Comparison of ENCODE assay signal across 8 cellular contexts in the genomic region with DNA sequence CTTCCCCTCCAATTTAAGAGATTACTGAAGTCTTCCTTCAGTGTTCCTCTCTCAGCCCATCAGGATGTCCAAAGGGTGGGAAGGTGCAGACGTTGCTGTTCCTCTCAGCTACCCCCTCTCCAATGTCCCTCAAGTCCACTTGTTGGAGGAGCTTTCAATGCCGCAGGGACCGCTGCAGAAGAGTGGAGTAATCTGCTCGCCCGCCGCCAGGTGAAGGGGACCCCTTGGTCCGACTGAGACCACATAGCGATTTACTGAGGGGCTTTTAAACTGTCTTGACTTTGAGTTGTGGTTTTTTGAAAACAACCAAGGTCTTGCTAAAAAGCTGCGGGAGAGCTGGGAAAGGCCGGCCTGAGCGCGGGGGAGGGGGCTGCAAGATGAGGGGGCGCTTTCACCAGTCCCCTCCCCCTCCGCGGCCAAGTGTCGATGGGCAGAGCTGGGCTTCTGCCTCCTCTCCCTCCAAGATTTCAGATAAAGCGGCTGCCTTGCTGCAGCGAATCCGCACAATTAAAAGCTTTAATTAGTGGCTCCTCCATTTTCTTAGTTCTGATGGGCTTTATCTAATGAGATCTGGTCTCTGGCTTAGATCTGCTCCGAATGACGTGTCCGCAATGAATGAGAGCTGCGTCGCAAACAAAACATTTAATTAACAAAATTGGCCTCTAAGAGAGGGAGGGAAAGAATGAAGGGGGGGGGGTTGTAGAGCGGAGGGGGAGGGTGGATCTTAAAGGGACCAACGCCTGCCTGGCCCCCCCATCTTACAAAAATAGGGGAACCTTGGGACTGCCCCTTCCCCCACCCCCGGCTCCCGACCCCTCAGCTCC. TPM values are rescaled to one million over a fixed set of nuclear protein-coding genes. Genes with fewer than 3 reads are reported as not detected.
DNase-seq lines count a peak whose midpoint lies in the region; ATAC-seq and TF ChIP-seq lines count a peak whose summit lies in the region.

No MANE protein-coding gene starts in this region.

- peak overlapping the region; percentile 64 for H3K27ac Mint-ChIP-seq in Caco-2 (ENCODE audit: unreplicated experiment)

- H3K27me3 ChIP-seq in Caco-2 (replicated peaks; ENCODE audit: control insufficient read depth, insufficient read depth, low read length) = no peaks in the 10 kb centered on the region
- no peaks in the 10 kb centered on the region for H3K27me3 ChIP-seq in mammary epithelial cell (ENCODE audit: insufficient read depth, low read length)
- no peaks in the 10 kb centered on the region for H3K27me3 ChIP-seq in kidney epithelial cell (ENCODE audit: control insufficient read depth, insufficient read depth, low read length)

- dilution Hi-C loops in mammary epithelial cell (cut with HindIII; ENCODE audit: low sequenced_read_pairs) = no loop called here

- DNase-seq in Caco-2 = no peak
- DNase-seq in NOMO-1 treated with dmso at 0.1 percent for 144 hours (lab: John Stamatoyannopoulos, UW; ENCODE audit: unreplicated experiment) = peak; percentile 6
- DNase-seq in mammary epithelial cell = peak; percentile 24
- DNase-seq in kidney epithelial cell (ENCODE audit: low read depth) = no peak
- peak; percentile 9 for DNase-seq in stimulated activated naive CD4-positive, alpha-beta T cell treated with Interleukin-2 at 50 U/mL for 16 hours (lab: John Stamatoyannopoulos, UW)
- no peak for DNase-seq in SHP77 (lab: John Stamatoyannopoulos, UW)

- ATAC-seq in GM21717 (IDR thresholded peaks at IDR 0.05; ENCODE audit: unreplicated experiment) = peak; percentile 1
- no peak for ATAC-seq in GM18517 (IDR thresholded peaks at IDR 0.05; ENCODE audit: unreplicated experiment)

- TF ChIP-seq CTCF in Caco-2 (IDR thresholded peaks at IDR 0.05; ENCODE audit: insufficient read depth in 1 of 2, low read depth in 1 of 2, low read length in 1 of 2, severe bottlenecking in 1 of 2, unreplicated experiment in 1 of 2) (no peak), mammary epithelial cell (conservative IDR thresholded peaks at IDR 0.05 in 1 of 2, IDR thresholded peaks at IDR 0.05 in 1 of 2; ENCODE audit: extremely low read depth in 1 of 2, insufficient read depth in 1 of 2, low read depth in 1 of 2, low read length in 2 of 2) (peak in 1 of 2 donors; percentile 23), kidney epithelial cell (IDR thresholded peaks at IDR 0.05; ENCODE audit: insufficient read depth, low read length, poor library complexity, severe bottlenecking) (peak; percentile 39)

- CTCF ChIA-PET in Caco-2 (lab: Charles Lee) (interaction anchor here (0.6 kb wide), 1 partner anchor 29 kb away, joined by 3 read pairs; no protein-coding TSS in a partner anchor), mammary epithelial cell (lab: Charles Lee; ENCODE audit: low non-redundant PET) (interaction anchor here (0.6 kb wide), 1 partner anchor 47 kb away, joined by 7 read pairs; no protein-coding TSS in a partner anchor)

- H3K36me3 ChIP-seq in Caco-2 (ENCODE audit: control insufficient read depth, insufficient read depth, low read length) (no peaks in the 10 kb centered on the region; the same call in 1 of the 2 replicates), mammary epithelial cell (ENCODE audit: insufficient read depth, low read length) (peaks cover 1% of the 10 kb centered on the region), kidney epithelial cell (ENCODE audit: control insufficient read depth, insufficient read depth, low read length) (no peaks in the 10 kb centered on the region)

- H3K4me1 Mint-ChIP-seq in Caco-2 (ENCODE audit: low read depth, unreplicated experiment) = no peaks in the 10 kb centered on the region

- intact Hi-C loops in Caco-2 (cut with micrococcal nuclease; ENCODE audit: unreplicated experiment) = no loop called here
- intact Hi-C loops in mammary epithelial cell (cut with micrococcal nuclease) = loop anchor here (2.0 to 10.0 kb wide), 3 partner anchors 64 to 1350 kb away; a partner anchor contains a TSS

- in situ Hi-C loops in mammary epithelial cell (cut with MboI; ENCODE audit: low sequenced_read_pairs in 2 of 2) = loop anchor here in 1 of 2 donors (5.0 to 25.0 kb wide), 2 partner anchors 63 to 728 kb away; no protein-coding TSS in a partner anchor

- no peaks in the 10 kb centered on the region for H3K27me3 Mint-ChIP-seq in Caco-2 (ENCODE audit: insufficient read depth, unreplicated experiment)

- H3K9ac ChIP-seq in mammary epithelial cell (ENCODE audit: insufficient read depth, low read length) = peak overlapping the region; percentile 30

- peak overlapping the region; percentile 29 for H3K27ac ChIP-seq in mammary epithelial cell (ENCODE audit: insufficient read depth, low read depth, low read length)

- peak overlapping the region; percentile 70 for H2AFZ ChIP-seq in mammary epithelial cell (ENCODE audit: low read depth, low read length)

- BruUV-seq in Caco-2 (replicated peaks; lab: Mats Ljungman, UMichigan) (no TSS peak), mammary epithelial cell (replicated peaks; lab: Mats Ljungman, UMichigan) (TSS peak; percentile 75)

- peak overlapping the region; percentile 56 for H3K4me3 Mint-ChIP-seq in Caco-2 (ENCODE audit: unreplicated experiment)

- no peaks in the 10 kb centered on the region for H4K20me1 ChIP-seq in mammary epithelial cell (ENCODE audit: insufficient read depth, low read length)

- H3K4me2 ChIP-seq in mammary epithelial cell (ENCODE audit: insufficient read depth, low read depth, low read length) = peak overlapping the region; percentile 97

- H3K36me3 Mint-ChIP-seq in Caco-2 (ENCODE audit: insufficient read depth, unreplicated experiment) = peaks cover 71% of the 10 kb centered on the region

- peaks cover 82% of the 10 kb centered on the region for H3K79me2 ChIP-seq in mammary epithelial cell (ENCODE audit: insufficient read depth, low read length)

- 7% methylated on average over 18 of the region's 28 CpGs for WGBS in mammary epithelial cell (ENCODE audit: low coverage, missing lambda C conversion rate)

- no peaks in the 10 kb centered on the region for H3K9me3 Mint-ChIP-seq in Caco-2 (ENCODE audit: unreplicated experiment)

- H3K4me1 ChIP-seq in Caco-2 (no peaks in the 10 kb centered on the region), mammary epithelial cell (ENCODE audit: insufficient read depth, low read length) (peaks cover 27% of the 10 kb centered on the region)

- H3K9me3 ChIP-seq in Caco-2 = no peaks in the 10 kb centered on the region
- no peaks in the 10 kb centered on the region for H3K9me3 ChIP-seq in mammary epithelial cell (replicated peaks; ENCODE audit: insufficient read depth, low read length)

- POLR2A ChIA-PET in Caco-2 (lab: Charles Lee) = no interaction called here

- H3K4me3 ChIP-seq in Caco-2 (ENCODE audit: low read depth, low read length) (peak overlapping the region; percentile 36), mammary epithelial cell (replicated peaks in 1 of 3; ENCODE audit: insufficient read depth in 1 of 3, low read depth in 2 of 3, low read length in 3 of 3) (peak overlapping the region; percentile 36 to 72 (median 47)), kidney epithelial cell (ENCODE audit: low read depth, low read length) (peak overlapping the region; percentile 63)

RNA-seq across cellular contexts. Expression of a gene that starts 5.9 kb away (rescaled TPM):
- total RNA-seq in Caco-2 (2022) (50.4 and 53.8 TPM in 2 replicates), mammary epithelial cell (10 to 100 TPM; 40.2 to 44.7 TPM), kidney epithelial cell (38.7 and 43.5 TPM in 2 replicates)
- polyA plus RNA-seq in mammary epithelial cell = 34.4 TPM
- 4.8 TPM for polyA minus RNA-seq in mammary epithelial cell

Comparison
In these comparisons a context has a peak if more than half of its experiments do, and no peak if none do; other contexts are left out.
1. DNase-seq: peak in NOMO-1 treated with dmso at 0.1 percent for 144 hours (single experiment), mammary epithelial cell (single experiment) and stimulated activated naive CD4-positive, alpha-beta T cell treated with Interleukin-2 at 50 U/mL for 16 hours (single experiment); none in Caco-2 (0 of 2), kidney epithelial cell (single experiment) and SHP77 (0 of 2).
2. Peak in every context shown above with its lines, with median percentiles within 50 percentile points of each other: H3K4me3 ChIP-seq.